Comparison of ENCODE assay signal across 22 cellular contexts in genomic region chr5:86748538-86749105, GRCh38.
A peak's percentile ranks its signal among the peaks of the same experiment; 100 is the strongest.
DNase-seq lines count a peak whose midpoint lies in the region; ATAC-seq, FAIRE-seq and TF ChIP-seq lines count a peak whose summit lies in the region.
"Had no signal": no experiment of that assay in that cellular context is flagged by ENCODE, and none has a peak within 500 bp of the region (broad histone marks: within the 10 kb centered on the region; RNA-seq: fewer than 3 reads in every experiment).

No MANE protein-coding gene starts in this region.

- POLR2A ChIA-PET in GM12878 (lab: Charles Lee), result no interaction called here

- H4K8ac ChIP-seq in trophoblast cell (ENCODE audit: low read depth, low read length) (no peak overlapping the region), H9 (replicated peaks; ENCODE audit: insufficient read length, low read depth, low read length) (no peak overlapping the region)

- H3K18ac ChIP-seq in trophoblast cell (ENCODE audit: low read length) (no peak overlapping the region), H9 (ENCODE audit: insufficient read length, low read depth, low read length) (no peak overlapping the region)

- H3K9me3 ChIP-seq in GM12878 (replicated peaks; ENCODE audit: control insufficient read depth, insufficient read depth, low read length) (no peaks in the 10 kb centered on the region), trophoblast cell (ENCODE audit: insufficient read depth, low read depth, low read length) (no peaks in the 10 kb centered on the region), H9 (ENCODE audit: control insufficient read depth, low read depth, low read length) (no peaks in the 10 kb centered on the region)
- H3K9me3 ChIP-seq: BE2C, HAP-1 had no signal

- no peak overlapping the region for H3K4ac ChIP-seq in trophoblast cell (ENCODE audit: low read depth, low read length)
- no peak overlapping the region for H3K4ac ChIP-seq in H9 (ENCODE audit: low read depth, low read length)

- H4K12ac ChIP-seq in trophoblast cell (ENCODE audit: low read depth, low read length), result no peak overlapping the region

- H2AFZ ChIP-seq in GM12878 (ENCODE audit: control insufficient read depth, low read depth, low read length) (no peak overlapping the region), trophoblast cell (ENCODE audit: insufficient read depth, low read length, poor library complexity) (no peak overlapping the region), H9 (ENCODE audit: low read length) (no peak overlapping the region)

- no peak overlapping the region for H3T11ph ChIP-seq in H9 (ENCODE audit: low read length)

- H3K4me3 ChIP-seq in GM12878 (no peak overlapping the region), trophoblast cell (ENCODE audit: low read depth, low read length) (no peak overlapping the region)
- H3K4me3 ChIP-seq: HAP-1, SK-N-MC had no signal

- H3K4me3 Mint-ChIP-seq in H9, result no peak overlapping the region
- H3K4me3 Mint-ChIP-seq: CD4-positive, CD25-positive, alpha-beta regulatory T cell had no signal

- SMC1A ChIA-PET in GM12878 (lab: Charles Lee; ENCODE audit: uncharacterized antibody, unreplicated experiment), result interaction anchor here (0.9 kb wide), 1 partner anchor 46 kb away, joined by 3 read pairs; no protein-coding TSS in a partner anchor

- BruUV-seq in GM12878 (replicated peaks; lab: Mats Ljungman, UMichigan), result no TSS peak

- H3K9me3 Mint-ChIP-seq in H9, result no peaks in the 10 kb centered on the region; a peak in 1 of 5 replicates

- no peaks in the 10 kb centered on the region for H3K4me1 ChIP-seq in GM12878 (ENCODE audit: control insufficient read depth, insufficient read depth, low read length)
- H3K4me1 ChIP-seq in trophoblast cell (ENCODE audit: control insufficient read depth in 1 of 2, insufficient read depth in 2 of 2, low read length in 2 of 2), result peaks cover 0 to 2% of the 10 kb centered on the region in 2 experiments
- H3K4me1 ChIP-seq in H9 (ENCODE audit: insufficient read depth, low read length), result no peaks in the 10 kb centered on the region
- H3K4me1 ChIP-seq: BE2C, HAP-1 had no signal

- H3K79me2 ChIP-seq in GM12878 (ENCODE audit: control insufficient read depth, insufficient read depth, low read length) (no peaks in the 10 kb centered on the region), trophoblast cell (ENCODE audit: control insufficient read depth, insufficient read depth, low read length, poor library complexity) (no peaks in the 10 kb centered on the region), H9 (ENCODE audit: insufficient read depth, low read length) (no peaks in the 10 kb centered on the region)

- H3K56ac ChIP-seq in H9 (ENCODE audit: insufficient read length, low read depth, low read length), result no peak overlapping the region

- H3K27me3 ChIP-seq in GM12878 (replicated peaks in 1 of 2; ENCODE audit: control insufficient read depth in 2 of 2, insufficient read depth in 2 of 2, low read length in 1 of 2) (no peaks in the 10 kb centered on the region), trophoblast cell (ENCODE audit: insufficient read depth, low read length) (no peaks in the 10 kb centered on the region), H9 (ENCODE audit: insufficient read depth, low read length) (no peaks in the 10 kb centered on the region)
- H3K27me3 ChIP-seq: BE2C had no signal

- no peak overlapping the region for H2BK20ac ChIP-seq in H9 (ENCODE audit: low read depth, low read length, poor library complexity, severe bottlenecking)

- H3K79me1 ChIP-seq in trophoblast cell (ENCODE audit: low read length), result peaks cover 1% of the 10 kb centered on the region
- H3K79me1 ChIP-seq in H9 (ENCODE audit: insufficient read depth, low read depth, low read length, poor library complexity, severe bottlenecking), result no peaks in the 10 kb centered on the region

- H3K4me1 Mint-ChIP-seq in H9, result peaks cover 0 to 3% of the 10 kb centered on the region in 2 experiments; a peak in 1 of 4 replicates
- H3K4me1 Mint-ChIP-seq: CD4-positive, CD25-positive, alpha-beta regulatory T cell had no signal

- H3K27ac ChIP-seq in GM12878 (ENCODE audit: control insufficient read depth, insufficient read depth), result no peak overlapping the region
- peak overlapping the region; percentile 87 for H3K27ac ChIP-seq in trophoblast cell (ENCODE audit: low read depth, low read length)
- no peak overlapping the region for H3K27ac ChIP-seq in H9 (ENCODE audit: insufficient read length, low read depth, low read length)
- H3K27ac ChIP-seq: SK-N-MC had no signal

- no peak for TF ChIP-seq CTCF in GM12878 (IDR thresholded peaks at IDR 0.05 in 2 of 3, conservative IDR thresholded peaks at IDR 0.05 in 1 of 3; ENCODE audit: control insufficient read depth in 2 of 3, extremely low read depth in 1 of 3, insufficient read depth in 1 of 3, low read depth in 3 of 3, low read length in 3 of 3)
- TF ChIP-seq CTCF in H9 (conservative IDR thresholded peaks at IDR 0.05), result no peak

- H2AK5ac ChIP-seq in trophoblast cell (ENCODE audit: low read length), result no peak overlapping the region
- no peak overlapping the region for H2AK5ac ChIP-seq in H9 (ENCODE audit: insufficient read length, low read length)

- H3K9ac ChIP-seq in GM12878 (ENCODE audit: control insufficient read depth, insufficient read depth, low read length) (no peak overlapping the region), trophoblast cell (ENCODE audit: low read length) (no peak overlapping the region), H9 (ENCODE audit: extremely low read depth, insufficient read length, low read length) (no peak overlapping the region)

- FAIRE-seq in GM12878 (lab: Jason Lieb, UNC), result no peak
- FAIRE-seq: HepG2 had no signal

- CTCF ChIA-PET in GM12878 (lab: Yijun Ruan, JAX), result no interaction called here

- in situ Hi-C loops in GM12878 (cut with MboI), result no loop called here

- intact Hi-C loops in GM12878 (cut with micrococcal nuclease; ENCODE audit: unreplicated experiment), result no loop called here
- intact Hi-C loops in Right ventricle myocardium inferior (cut with DNase I), result no loop called here

- no peak for TF ChIP-seq EP300 in GM12878 (IDR thresholded peaks at IDR 0.05; ENCODE audit: borderline replicate concordance in 1 of 2, control insufficient read depth in 1 of 2, low read depth in 2 of 2, low read length in 2 of 2)

- no peak overlapping the region for H2BK5ac ChIP-seq in trophoblast cell (ENCODE audit: low read depth, low read length, poor library complexity)
- no peak overlapping the region for H2BK5ac ChIP-seq in H9 (ENCODE audit: insufficient read length, low read length)

- DNase-seq in GM12878 (ENCODE audit: low read depth, low spot score), result no peak
- peak; percentile 79 to 87 for DNase-seq in trophoblast cell
- DNase-seq in H9, result no peak
- no peak for DNase-seq in Right ventricle myocardium inferior (ENCODE audit: missing footprints)
- DNase-seq: BE2C; CD4-positive, CD25-positive, alpha-beta regulatory T cell; COR-L47; DMS 273 treated with DMSO at 0.1 percent for 48 hours; DND-41; KBM-7; NCI-H1417 treated with DMSO at 0.1 percent for 48 hours; NCI-H187 treated with DMSO at 0.1 percent for 48 hours; NCI-H226; NCI-H524 treated with DMSO at 0.1 percent for 48 hours; Right ventricle myocardium superior had no signal

- H2BK120ac ChIP-seq in trophoblast cell (ENCODE audit: insufficient read depth, low read length, poor library complexity) (no peak overlapping the region), H9 (ENCODE audit: low read depth, low read length, poor library complexity, severe bottlenecking) (no peak overlapping the region)

- no peaks in the 10 kb centered on the region for H3K23me2 ChIP-seq in H9 (ENCODE audit: insufficient read length, low read depth, low read length, poor library complexity, severe bottlenecking)

- ATAC-seq in GM18870 (IDR thresholded peaks at IDR 0.05; ENCODE audit: unreplicated experiment) (peak; percentile 48), HG03175 (IDR thresholded peaks at IDR 0.05; ENCODE audit: unreplicated experiment) (peak; percentile 52), GM12878 (peak; percentile 59), GM21576 (IDR thresholded peaks at IDR 0.05; ENCODE audit: unreplicated experiment) (no peak), GM18498 (IDR thresholded peaks at IDR 0.05; ENCODE audit: unreplicated experiment) (no peak), Right ventricle myocardium inferior (no peak)
- ATAC-seq: HepG2 had no signal

- H4K20me1 ChIP-seq in GM12878 (ENCODE audit: control insufficient read depth, insufficient read depth) (no peaks in the 10 kb centered on the region), H9 (ENCODE audit: control insufficient read depth, insufficient read depth, insufficient read length) (no peaks in the 10 kb centered on the region)

- H4K91ac ChIP-seq in trophoblast cell (ENCODE audit: low read depth, low read length), result no peak overlapping the region
- H4K91ac ChIP-seq in H9 (ENCODE audit: insufficient read length, low read depth, low read length), result no peak overlapping the region

- H3K27me3 Mint-ChIP-seq in H9 (ENCODE audit: low read depth), result no peaks in the 10 kb centered on the region
- H3K27me3 Mint-ChIP-seq: CD4-positive, CD25-positive, alpha-beta regulatory T cell had no signal

- H3K4me2 ChIP-seq in GM12878 (ENCODE audit: control insufficient read depth, insufficient read depth), result no peak overlapping the region
- no peak overlapping the region for H3K4me2 ChIP-seq in trophoblast cell (ENCODE audit: low read length)
- no peak overlapping the region for H3K4me2 ChIP-seq in H9 (ENCODE audit: insufficient read depth, insufficient read length, low read length)

- H3K23ac ChIP-seq in trophoblast cell (ENCODE audit: low read length) (no peak overlapping the region), H9 (ENCODE audit: insufficient read length, low read depth, low read length) (no peak overlapping the region)

- no peaks in the 10 kb centered on the region for H3K36me3 Mint-ChIP-seq in H9 (ENCODE audit: insufficient read depth in 1 of 3, low read depth in 3 of 3)
- H3K36me3 Mint-ChIP-seq: CD4-positive, CD25-positive, alpha-beta regulatory T cell had no signal

- no peak overlapping the region for H3K14ac ChIP-seq in trophoblast cell (ENCODE audit: low read length)
- no peak overlapping the region for H3K14ac ChIP-seq in H9 (ENCODE audit: insufficient read depth, low read length)

- H3K27ac Mint-ChIP-seq in H9, result no peak overlapping the region; a peak in 1 of 7 replicates
- H3K27ac Mint-ChIP-seq: CD4-positive, CD25-positive, alpha-beta regulatory T cell had no signal

- no peak for TF ChIP-seq POLR2A in GM12878 (IDR thresholded peaks at IDR 0.05; ENCODE audit: low read depth, low read length)

- RAD21 ChIA-PET in GM12878 (lab: Charles Lee; ENCODE audit: unreplicated experiment), result interaction anchor here (0.6 kb wide), 1 partner anchor 48 kb away, joined by 3 read pairs; no protein-coding TSS in a partner anchor

- no peak for TF ChIP-seq RAD21 in GM12878 (IDR thresholded peaks at IDR 0.05; ENCODE audit: insufficient read depth, low read depth, low read length)

- H4K5ac ChIP-seq in H9 (ENCODE audit: insufficient read length, low read depth, low read length), result no peak overlapping the region

- WGBS in GM12878 (ENCODE audit: insufficient coverage, insufficient replicate concordance, low lambda C conversion rate, missing lambda C conversion rate), result 1% methylated on average over 3 of the region's 3 CpGs
- no CpG with 5 or more reads among the region's 3 CpGs for WGBS in trophoblast cell (ENCODE audit: extremely low coverage, insufficient coverage, insufficient read length)
- no CpG with 5 or more reads among the region's 3 CpGs for WGBS in H9 (ENCODE audit: extremely low coverage, insufficient read length, low lambda C conversion rate)

- H2BK15ac ChIP-seq in H9 (ENCODE audit: low read depth, low read length), result no peak overlapping the region

- H3K36me3 ChIP-seq in GM12878 (ENCODE audit: control insufficient read depth in 2 of 2, insufficient read depth in 2 of 2, low read length in 1 of 2) (no peaks in the 10 kb centered on the region), trophoblast cell (ENCODE audit: control insufficient read depth in 1 of 2, insufficient read depth in 2 of 2, low read length in 2 of 2) (no peaks in the 10 kb centered on the region)
- H3K36me3 ChIP-seq: BE2C, HAP-1 had no signal

- H2BK12ac ChIP-seq in trophoblast cell (ENCODE audit: low read length) (no peak overlapping the region), H9 (ENCODE audit: insufficient read length, low read depth, low read length) (no peak overlapping the region)

Comparison
In these comparisons a context has a peak if more than half of its experiments do, and no peak if none do; other contexts are left out.
1. ATAC-seq: peak in GM18870 (single experiment), HG03175 (single experiment) and GM12878 (single experiment); none in GM21576 (single experiment), GM18498 (single experiment) and Right ventricle myocardium inferior (single experiment).
2. DNase-seq: peak in trophoblast cell (2 of 2); none in GM12878 (single experiment), H9 (single experiment) and Right ventricle myocardium inferior (single experiment).